ENCODE assay signal across 22 cellular contexts in genomic region chr14:75866981-75867380, GRCh38.
DNase-seq lines count a peak whose midpoint lies in the region; FAIRE-seq and TF ChIP-seq lines count a peak whose summit lies in the region.
"Had no signal": no experiment of that assay in that cellular context is flagged by ENCODE, and none has a peak within 500 bp of the region (broad histone marks: within the 10 kb centered on the region; RNA-seq: fewer than 3 reads in every experiment).

No MANE protein-coding gene starts in this region.

- peak overlapping the region; percentile 65; the same call in 1 of the 2 replicates for H3K4me2 ChIP-seq in PC-9

- no peaks in the 10 kb centered on the region for H3K9me3 Mint-ChIP-seq in osteocyte (ENCODE audit: unreplicated experiment)
- H3K9me3 Mint-ChIP-seq in activated T-helper 2 cell treated with anti-CD3 and anti-CD28 coated beads, Interferon-gamma antibody, Interleukin-2, Interleukin-4, amounts not matched to agents 10 μg/mL and 5 μg/mL and 100 μg/mL, durations not matched to agents 14 hours and 24 hours and 36 hours, result no peaks in the 10 kb centered on the region
- H3K9me3 Mint-ChIP-seq in CD14-positive monocyte, result no peaks in the 10 kb centered on the region
- H3K9me3 Mint-ChIP-seq: activated CD8-positive, alpha-beta T cell treated with anti-CD3 and anti-CD28 coated beads for 36 hours; activated naive CD8-positive, alpha-beta T cell treated with anti-CD3 and anti-CD28 coated beads, Interleukin-2, amount 10 ng/mL, durations not matched to agents 7 days and 5 days; T-cell had no signal

- H3K4me3 Mint-ChIP-seq in osteocyte (ENCODE audit: unreplicated experiment), result no peak overlapping the region
- H3K4me3 Mint-ChIP-seq in activated T-helper 2 cell treated with anti-CD3 and anti-CD28 coated beads, Interferon-gamma antibody, Interleukin-2, Interleukin-4, amounts not matched to agents 10 μg/mL and 5 μg/mL and 100 μg/mL, durations not matched to agents 14 hours and 24 hours and 36 hours (ENCODE audit: low read depth), result no peak overlapping the region
- H3K4me3 Mint-ChIP-seq in CD14-positive monocyte, result no peak overlapping the region
- H3K4me3 Mint-ChIP-seq: activated CD8-positive, alpha-beta T cell treated with anti-CD3 and anti-CD28 coated beads for 36 hours; activated naive CD8-positive, alpha-beta T cell treated with anti-CD3 and anti-CD28 coated beads, Interleukin-2, amount 10 ng/mL, durations not matched to agents 7 days and 5 days; T-cell had no signal

- H3K4me3 ChIP-seq in PC-9, result no peak overlapping the region
- H3K4me3 ChIP-seq: HAP-1, thyroid gland had no signal

- H3K27me3 Mint-ChIP-seq in osteocyte (ENCODE audit: unreplicated experiment) (no peaks in the 10 kb centered on the region), CD14-positive monocyte (ENCODE audit: low read depth in 3 of 3) (peaks cover 0 to 2% (median 0%) of the 10 kb centered on the region in 3 donors)
- no peaks in the 10 kb centered on the region for H3K27me3 Mint-ChIP-seq in activated T-helper 2 cell treated with anti-CD3 and anti-CD28 coated beads, Interferon-gamma antibody, Interleukin-2, Interleukin-4, amounts not matched to agents 10 μg/mL and 5 μg/mL and 100 μg/mL, durations not matched to agents 14 hours and 24 hours and 36 hours (ENCODE audit: low read depth)
- H3K27me3 Mint-ChIP-seq: activated CD8-positive, alpha-beta T cell treated with anti-CD3 and anti-CD28 coated beads for 36 hours; activated naive CD8-positive, alpha-beta T cell treated with anti-CD3 and anti-CD28 coated beads, Interleukin-2, amount 10 ng/mL, durations not matched to agents 7 days and 5 days; T-cell had no signal

- BruUV-seq in PC-9 (replicated peaks; lab: Mats Ljungman, UMichigan), result no TSS peak

- TF ChIP-seq POLR2A in H54 (IDR thresholded peaks at IDR 0.05; ENCODE audit: low read depth, low read length), result no peak

- peaks cover 72% of the 10 kb centered on the region for H3K4me1 Mint-ChIP-seq in osteocyte (ENCODE audit: unreplicated experiment)
- H3K4me1 Mint-ChIP-seq in activated T-helper 2 cell treated with anti-CD3 and anti-CD28 coated beads, Interferon-gamma antibody, Interleukin-2, Interleukin-4, amounts not matched to agents 10 μg/mL and 5 μg/mL and 100 μg/mL, durations not matched to agents 14 hours and 24 hours and 36 hours (ENCODE audit: low read depth), result peaks cover 9% of the 10 kb centered on the region
- no peaks in the 10 kb centered on the region for H3K4me1 Mint-ChIP-seq in CD14-positive monocyte
- H3K4me1 Mint-ChIP-seq: T-cell had no signal

- POLR2A ChIA-PET in PC-9 (lab: Charles Lee; ENCODE audit: unreplicated experiment) (no interaction called here), HEK293T (lab: Yijun Ruan, JAX) (no interaction called here)

- H3K36me3 Mint-ChIP-seq in osteocyte (ENCODE audit: unreplicated experiment) (peaks cover 5% of the 10 kb centered on the region), CD14-positive monocyte (peaks cover 28 to 46% of the 10 kb centered on the region in 2 donors)
- H3K36me3 Mint-ChIP-seq in activated T-helper 2 cell treated with anti-CD3 and anti-CD28 coated beads, Interferon-gamma antibody, Interleukin-2, Interleukin-4, amounts not matched to agents 10 μg/mL and 5 μg/mL and 100 μg/mL, durations not matched to agents 14 hours and 24 hours and 36 hours (ENCODE audit: low read depth), result peaks cover 5% of the 10 kb centered on the region

- no peaks in the 10 kb centered on the region for H3K79me2 ChIP-seq in PC-9 (ENCODE audit: low read depth)

- H3K9me3 ChIP-seq in PC-9 (ENCODE audit: insufficient read depth, low read depth), result no peaks in the 10 kb centered on the region
- H3K9me3 ChIP-seq: HAP-1, thyroid gland had no signal

- H3K27ac Mint-ChIP-seq in osteocyte (ENCODE audit: unreplicated experiment), result peak overlapping the region; percentile 97
- no peak overlapping the region for H3K27ac Mint-ChIP-seq in activated T-helper 2 cell treated with anti-CD3 and anti-CD28 coated beads, Interferon-gamma antibody, Interleukin-2, Interleukin-4, amounts not matched to agents 10 μg/mL and 5 μg/mL and 100 μg/mL, durations not matched to agents 14 hours and 24 hours and 36 hours
- H3K27ac Mint-ChIP-seq in CD14-positive monocyte, result no peak overlapping the region
- H3K27ac Mint-ChIP-seq: activated CD8-positive, alpha-beta T cell treated with anti-CD3 and anti-CD28 coated beads for 36 hours; activated naive CD8-positive, alpha-beta T cell treated with anti-CD3 and anti-CD28 coated beads, Interleukin-2, amount 10 ng/mL, durations not matched to agents 7 days and 5 days; T-cell had no signal

- H3F3A ChIP-seq in PC-9 (ENCODE audit: insufficient read depth, low read depth), result peaks cover 38% of the 10 kb centered on the region

- no peak overlapping the region for H2AFZ ChIP-seq in PC-9

- H3K36me3 ChIP-seq in PC-9 (ENCODE audit: low read depth), result peaks cover 5% of the 10 kb centered on the region; the same call in 1 of the 2 replicates
- H3K36me3 ChIP-seq: HAP-1, thyroid gland had no signal

- no peaks in the 10 kb centered on the region for H3K27me3 ChIP-seq in PC-9 (ENCODE audit: insufficient read depth, low read depth)
- H3K27me3 ChIP-seq: thyroid gland had no signal

- no peaks in the 10 kb centered on the region for H3K9me2 ChIP-seq in PC-9 (ENCODE audit: insufficient read depth)

- H3K27ac ChIP-seq in PC-9 (peak overlapping the region; percentile 80), epithelial cell of prostate (peak overlapping the region; percentile 90)
- H3K27ac ChIP-seq: C4-2B had no signal

- intact Hi-C loops in PC-9 (cut with micrococcal nuclease; ENCODE audit: unreplicated experiment) (no loop called here), CD14-positive monocyte (cut with micrococcal nuclease) (no loop called here)
- intact Hi-C loops in activated T-helper 2 cell treated with anti-CD3 and anti-CD28 coated beads, Interferon-gamma antibody, Interleukin-2, Interleukin-4, amounts not matched to agents 10 μg/mL and 5 μg/mL and 100 μg/mL, durations not matched to agents 14 hours and 24 hours and 36 hours (cut with micrococcal nuclease), result no loop called here

- H3K4me1 ChIP-seq in PC-9 (replicated peaks; ENCODE audit: insufficient read depth), result peaks cover 48% of the 10 kb centered on the region

- DNase-seq in H54 (ENCODE audit: insufficient read length, low spot score), result no peak
- no peak for DNase-seq in PC-9
- no peak for DNase-seq in epithelial cell of prostate (ENCODE audit: low read depth, low spot score)
- no peak for DNase-seq in osteocyte (ENCODE audit: extremely low spot score, unreplicated experiment)
- no peak for DNase-seq in activated T-helper 2 cell treated with anti-CD3 and anti-CD28 coated beads, Interferon-gamma antibody, Interleukin-2, Interleukin-4, amounts not matched to agents 10 μg/mL and 5 μg/mL and 100 μg/mL, durations not matched to agents 14 hours and 24 hours and 36 hours (ENCODE audit: low spot score)
- DNase-seq in CD14-positive monocyte (ENCODE audit: low spot score), result no peak
- no peak for DNase-seq in HEK293T (ENCODE audit: extremely low spot score)
- DNase-seq in NCI-H446 treated with DMSO at 0.1 percent for 48 hours (lab: John Stamatoyannopoulos, UW), result no peak
- DNase-seq: activated CD4-positive, CD25-positive, alpha-beta regulatory T cell treated with anti-CD3 and anti-CD28 coated beads, Interleukin-2, amount 50 U/mL, for 72 hours; activated CD8-positive, alpha-beta T cell treated with anti-CD3 and anti-CD28 coated beads for 36 hours; activated effector memory CD4-positive, alpha-beta T cell treated with anti-CD3 and anti-CD28 coated beads, Interleukin-2, amount 50 U/mL, for 16 hours; activated naive CD8-positive, alpha-beta T cell treated with anti-CD3 and anti-CD28 coated beads, Interleukin-2, amount 10 ng/mL, durations not matched to agents 7 days and 5 days; NCI-H2029 treated with DMSO at 0.1 percent for 48 hours; NCI-H226; stimulated activated CD4-positive, alpha-beta T cell treated with anti-CD3 and anti-CD28 coated beads, Interleukin-4, amount 100 ng/mL, for 1 hour; stimulated activated naive CD8-positive, alpha-beta T cell treated with anti-CD3 and anti-CD28 coated beads, Interleukin-15, Interleukin-2, amounts not matched to agents 100 U/mL and 50 U/mL, for 24 hours; T-cell; thyroid gland had no signal

- CTCF ChIA-PET in PC-9 (lab: Charles Lee) (interaction anchor here (0.7 kb wide), 1 partner anchor 457 kb away, joined by 5 read pairs; no protein-coding TSS in a partner anchor), HEK293T (lab: Yijun Ruan, JAX) (no interaction called here)

- peak; percentile 11 for FAIRE-seq in H54 (lab: Jason Lieb, UNC)
- FAIRE-seq: colon, GM12891 had no signal

- H4K20me1 ChIP-seq in PC-9 (ENCODE audit: insufficient read depth), result no peaks in the 10 kb centered on the region

- TF ChIP-seq CTCF in PC-9 (conservative IDR thresholded peaks at IDR 0.05) (no peak), osteocyte (IDR thresholded peaks at IDR 0.05) (no peak), CD14-positive monocyte (IDR thresholded peaks at IDR 0.05) (no peak)

TF ChIP-seq in HEK293T, 16 proteins besides CTCF, POLR2A, EP300 and RAD21:
- TF ChIP-seq CTBP1 (IDR thresholded peaks at IDR 0.05; ENCODE audit: borderline replicate concordance) (no peak), TARDBP (IDR thresholded peaks at IDR 0.05) (no peak), NFRKB (IDR thresholded peaks at IDR 0.05) (no peak), FOXK2 (IDR thresholded peaks at IDR 0.05) (no peak), FOXM1 (IDR thresholded peaks at IDR 0.05; ENCODE audit: borderline replicate concordance) (no peak), SUZ12 (IDR thresholded peaks at IDR 0.05) (no peak), L3MBTL2 (conservative IDR thresholded peaks at IDR 0.05) (no peak), PKNOX1 (IDR thresholded peaks at IDR 0.05) (no peak), FOXA1 (IDR thresholded peaks at IDR 0.05) (no peak), ELF4 (IDR thresholded peaks at IDR 0.05) (no peak), HDGF (IDR thresholded peaks at IDR 0.05; ENCODE audit: borderline replicate concordance) (no peak), SP1 (IDR thresholded peaks at IDR 0.05) (no peak), ZNF384 (IDR thresholded peaks at IDR 0.05) (no peak), LEF1 (IDR thresholded peaks at IDR 0.05; ENCODE audit: borderline replicate concordance) (no peak), BHLHE40 (IDR thresholded peaks at IDR 0.05; ENCODE audit: borderline replicate concordance) (no peak)
